ENCODE assay signal across 16 cellular contexts in genomic region chr1:10113501-10113900, GRCh38.
DNase-seq lines count a peak whose midpoint lies in the region; ATAC-seq and TF ChIP-seq lines count a peak whose summit lies in the region.
"Had no signal": no experiment of that assay in that cellular context is flagged by ENCODE, and none has a peak within 500 bp of the region (broad histone marks: within the 10 kb centered on the region; RNA-seq: fewer than 3 reads in every experiment).

No MANE protein-coding gene starts in this region.

- in situ Hi-C loops in brain microvascular endothelial cell (cut with HindIII; ENCODE audit: low pct_ligation_motif_present, low sequenced_read_pairs): no loop called here

- no peak for TF ChIP-seq POLR2A in body of pancreas (IDR thresholded peaks at IDR 0.05)

- H3K4me1 ChIP-seq in GM23338 (ENCODE audit: insufficient read depth): no peaks in the 10 kb centered on the region
- no peaks in the 10 kb centered on the region for H3K4me1 ChIP-seq in body of pancreas

- H3K27me3 ChIP-seq in GM23338 (ENCODE audit: insufficient read depth) (no peaks in the 10 kb centered on the region), body of pancreas (no peaks in the 10 kb centered on the region), brain microvascular endothelial cell (replicated peaks) (no peaks in the 10 kb centered on the region)

- no peaks in the 10 kb centered on the region; the same call in 1 of the 2 replicates for H3K79me2 ChIP-seq in GM23338 (replicated peaks; ENCODE audit: insufficient read depth)

- DNase-seq in GM23338 (ENCODE audit: low spot score): no peak
- DNase-seq in endothelial cell (ENCODE audit: low spot score): no peak
- peak; percentile 48 for DNase-seq in midbrain (lab: John Stamatoyannopoulos, UW)
- DNase-seq in posterior cingulate gyrus: peak in 8 of 10 donors; percentile 34 to 94 (median 56)
- no peak for DNase-seq in body of pancreas
- no peak for DNase-seq in AG08396 (ENCODE audit: low spot score)
- DNase-seq in NCI-H2196 (lab: John Stamatoyannopoulos, UW; ENCODE audit: unreplicated experiment): no peak
- no peak for DNase-seq in brain microvascular endothelial cell
- DNase-seq: COR-L47, DMS153, EL, NCI-H1048, NCI-H146, NCI-H2081 treated with DMSO at 0.1 percent for 48 hours, NCI-H510A treated with DMSO at 0.1 percent for 48 hours had no signal

- H3K36me3 ChIP-seq in GM23338 (ENCODE audit: insufficient read depth) (no peaks in the 10 kb centered on the region; the same call in 1 of the 2 replicates), body of pancreas (replicated peaks in 1 of 2; ENCODE audit: insufficient read depth in 1 of 2, low read depth in 2 of 2) (peaks cover 0 to 10% of the 10 kb centered on the region in 2 donors), brain microvascular endothelial cell (replicated peaks) (no peaks in the 10 kb centered on the region)

- no peak for ATAC-seq in GM23338
- no peak for ATAC-seq in body of pancreas
- ATAC-seq: A549 had no signal

- H3K4me3 Mint-ChIP-seq in GM23338 (no peak overlapping the region), endothelial cell (ENCODE audit: unreplicated experiment) (peak overlapping the region; percentile 29)

- H3K27ac ChIP-seq in GM23338 (ENCODE audit: low read depth): 0 out of 2 replicates have a peak overlapping the region, but pooled peaks have one; percentile 72
- H3K27ac ChIP-seq in body of pancreas: no peak overlapping the region
- no peak overlapping the region for H3K27ac ChIP-seq in brain microvascular endothelial cell
- H3K27ac ChIP-seq: A549 had no signal

- H3K4me3 ChIP-seq in GM23338: no peak overlapping the region
- no peak overlapping the region for H3K4me3 ChIP-seq in body of pancreas
- H3K4me3 ChIP-seq in brain microvascular endothelial cell (ENCODE audit: low read depth, low read length): no peak overlapping the region
- H3K4me3 ChIP-seq: A549 had no signal

- H3K9me2 ChIP-seq in GM23338 (ENCODE audit: insufficient read depth): no peaks in the 10 kb centered on the region

- H2AFZ ChIP-seq in GM23338: no peak overlapping the region

- peaks cover 6% of the 10 kb centered on the region; the same call in 2 of the 3 replicates for H3K4me1 Mint-ChIP-seq in GM23338
- H3K4me1 Mint-ChIP-seq in endothelial cell (ENCODE audit: unreplicated experiment): peaks cover under 1% of the 10 kb centered on the region

- no peak for TF ChIP-seq CTCF in GM23338 (conservative IDR thresholded peaks at IDR 0.05; ENCODE audit: low read depth in 2 of 2)
- TF ChIP-seq CTCF in endothelial cell (IDR thresholded peaks at IDR 0.05; ENCODE audit: unreplicated experiment): no peak
- no peak for TF ChIP-seq CTCF in body of pancreas (IDR thresholded peaks at IDR 0.05)
- TF ChIP-seq CTCF in brain microvascular endothelial cell (IDR thresholded peaks at IDR 0.05; ENCODE audit: low read depth, low read length, missing control alignments): no peak

- WGBS in body of pancreas, 2 donors: 92 to 93% methylated on average over 12 of the region's 12 CpGs

- H4K20me1 ChIP-seq in GM23338 (replicated peaks; ENCODE audit: insufficient read depth): peaks cover 2% of the 10 kb centered on the region; the same call in 1 of the 2 replicates

- peaks cover 32% of the 10 kb centered on the region for H3K36me3 Mint-ChIP-seq in GM23338 (ENCODE audit: low read depth)
- peaks cover 30% of the 10 kb centered on the region for H3K36me3 Mint-ChIP-seq in endothelial cell (ENCODE audit: low read depth, unreplicated experiment)

- H3K9me3 Mint-ChIP-seq in GM23338: no peaks in the 10 kb centered on the region
- no peaks in the 10 kb centered on the region for H3K9me3 Mint-ChIP-seq in endothelial cell (ENCODE audit: unreplicated experiment)

- H3K27ac Mint-ChIP-seq in GM23338 (no peak overlapping the region), endothelial cell (ENCODE audit: unreplicated experiment) (no peak overlapping the region)

- H3K27me3 Mint-ChIP-seq in GM23338 (ENCODE audit: insufficient read depth, low read depth, poor library complexity) (peaks cover 3% of the 10 kb centered on the region), endothelial cell (ENCODE audit: unreplicated experiment) (peaks cover 6% of the 10 kb centered on the region)

- H3K9me3 ChIP-seq in body of pancreas: no peaks in the 10 kb centered on the region
- H3K9me3 ChIP-seq: A549 had no signal

- H3F3A ChIP-seq in GM23338 (replicated peaks; ENCODE audit: low read depth): no peaks in the 10 kb centered on the region

- intact Hi-C loops in posterior cingulate gyrus (cut with DNase I) (no loop called here), body of pancreas (cut with DNase I) (no loop called here)

- no peak overlapping the region for H3K4me2 ChIP-seq in GM23338
- H3K4me2 ChIP-seq: A549 had no signal

TF ChIP-seq in GM23338, 12 proteins besides CTCF, POLR2A, EP300 and RAD21 (continues in another document):
- TF ChIP-seq NANOG (IDR thresholded peaks at IDR 0.05; ENCODE audit: borderline replicate concordance) (no peak), STAT1 (IDR thresholded peaks at IDR 0.05; ENCODE audit: unreplicated experiment) (no peak), ETS1 (IDR thresholded peaks at IDR 0.05) (no peak), EZH2phosphoT487 (IDR thresholded peaks at IDR 0.05; ENCODE audit: unreplicated experiment) (no peak), ZNF331 (CRISPR knock-in tag; IDR thresholded peaks at IDR 0.05; ENCODE audit: low read depth) (no peak)
- TF ChIP-seq, protein P1, sequence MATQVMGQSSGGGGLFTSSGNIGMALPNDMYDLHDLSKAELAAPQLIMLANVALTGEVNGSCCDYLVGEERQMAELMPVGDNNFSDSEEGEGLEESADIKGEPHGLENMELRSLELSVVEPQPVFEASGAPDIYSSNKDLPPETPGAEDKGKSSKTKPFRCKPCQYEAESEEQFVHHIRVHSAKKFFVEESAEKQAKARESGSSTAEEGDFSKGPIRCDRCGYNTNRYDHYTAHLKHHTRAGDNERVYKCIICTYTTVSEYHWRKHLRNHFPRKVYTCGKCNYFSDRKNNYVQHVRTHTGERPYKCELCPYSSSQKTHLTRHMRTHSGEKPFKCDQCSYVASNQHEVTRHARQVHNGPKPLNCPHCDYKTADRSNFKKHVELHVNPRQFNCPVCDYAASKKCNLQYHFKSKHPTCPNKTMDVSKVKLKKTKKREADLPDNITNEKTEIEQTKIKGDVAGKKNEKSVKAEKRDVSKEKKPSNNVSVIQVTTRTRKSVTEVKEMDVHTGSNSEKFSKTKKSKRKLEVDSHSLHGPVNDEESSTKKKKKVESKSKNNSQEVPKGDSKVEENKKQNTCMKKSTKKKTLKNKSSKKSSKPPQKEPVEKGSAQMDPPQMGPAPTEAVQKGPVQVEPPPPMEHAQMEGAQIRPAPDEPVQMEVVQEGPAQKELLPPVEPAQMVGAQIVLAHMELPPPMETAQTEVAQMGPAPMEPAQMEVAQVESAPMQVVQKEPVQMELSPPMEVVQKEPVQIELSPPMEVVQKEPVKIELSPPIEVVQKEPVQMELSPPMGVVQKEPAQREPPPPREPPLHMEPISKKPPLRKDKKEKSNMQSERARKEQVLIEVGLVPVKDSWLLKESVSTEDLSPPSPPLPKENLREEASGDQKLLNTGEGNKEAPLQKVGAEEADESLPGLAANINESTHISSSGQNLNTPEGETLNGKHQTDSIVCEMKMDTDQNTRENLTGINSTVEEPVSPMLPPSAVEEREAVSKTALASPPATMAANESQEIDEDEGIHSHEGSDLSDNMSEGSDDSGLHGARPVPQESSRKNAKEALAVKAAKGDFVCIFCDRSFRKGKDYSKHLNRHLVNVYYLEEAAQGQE (IDR thresholded peaks at IDR 0.05; ENCODE audit: unreplicated experiment): no peak

Comparison
In these comparisons a context has a peak if more than half of its experiments do, and no peak if none do; other contexts are left out.
1. DNase-seq: peak in midbrain (single experiment) and posterior cingulate gyrus (8 of 10); none in GM23338 (single experiment), endothelial cell (single experiment), body of pancreas (0 of 4), AG08396 (single experiment), NCI-H2196 (single experiment) and brain microvascular endothelial cell (single experiment).